Comparison of ENCODE assay signal across 10 cellular contexts in the genomic region with DNA sequence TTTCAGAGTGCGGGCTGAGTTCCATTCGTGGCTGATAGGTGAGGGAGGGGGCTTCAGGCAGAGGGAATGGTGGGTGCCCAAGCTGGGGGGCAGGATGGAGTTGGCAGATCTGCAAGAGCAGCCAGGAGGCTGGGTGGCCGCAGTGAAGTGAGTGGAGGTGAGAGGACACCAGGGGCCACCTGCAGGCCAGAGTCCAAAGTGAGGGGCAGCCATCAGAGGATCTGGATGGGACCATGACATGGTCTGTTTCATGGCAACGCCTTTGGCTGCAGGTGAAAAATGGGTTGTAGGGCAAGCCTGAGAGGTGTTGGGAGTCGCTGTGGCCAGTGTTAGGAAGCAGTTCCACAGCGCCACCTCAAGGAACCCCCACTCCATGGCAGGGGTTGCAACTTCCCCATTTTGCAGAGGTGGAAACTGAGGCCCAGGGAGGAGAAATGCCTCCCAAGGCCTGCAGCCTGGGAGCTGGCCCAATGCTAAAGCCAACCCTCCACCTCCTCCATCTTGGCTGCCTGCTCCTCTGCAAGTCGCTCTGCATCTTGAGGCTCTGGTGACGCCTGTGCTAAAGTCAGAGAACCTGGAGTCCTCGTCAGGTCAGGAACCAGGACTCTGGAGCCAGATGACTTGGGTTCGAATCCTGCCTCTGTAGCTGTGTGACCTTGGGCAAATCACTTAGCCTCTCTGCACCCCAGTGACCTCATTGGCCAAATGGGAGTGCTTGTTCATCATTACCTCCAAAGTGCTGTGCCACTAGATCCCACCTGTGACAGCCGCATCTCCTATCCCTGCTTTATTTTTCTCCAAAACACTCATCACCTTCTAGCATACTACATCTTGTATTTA.
A peak's percentile ranks its signal among the peaks of the same experiment; 100 is the strongest.
DNase-seq lines count a peak whose midpoint lies in the region; ATAC-seq and TF ChIP-seq lines count a peak whose summit lies in the region.
"Had no signal": no experiment of that assay in that cellular context is flagged by ENCODE, and none has a peak within 500 bp of the region (broad histone marks: within the 10 kb centered on the region; RNA-seq: fewer than 3 reads in every experiment).

No MANE protein-coding gene starts in this region.

- no TSS peak for BruUV-seq in A673 (replicated peaks; lab: Mats Ljungman, UMichigan)

- H3K4me3 ChIP-seq in A673 (ENCODE audit: low read depth, low read length, poor library complexity, severe bottlenecking) (no peak overlapping the region), fibroblast of mammary gland (ENCODE audit: control insufficient read depth, low read depth, low read length) (no peak overlapping the region)

- peaks cover 24% of the 10 kb centered on the region for H3K4me1 ChIP-seq in A673 (ENCODE audit: insufficient read depth, low read length, poor library complexity, severe bottlenecking)

- no peak for DNase-seq in A673 (ENCODE audit: low spot score)
- no peak for DNase-seq in RWPE1 (ENCODE audit: low spot score)
- DNase-seq in fibroblast of mammary gland (ENCODE audit: low read depth): no peak
- DNase-seq in central memory CD4-positive, alpha-beta T cell: no peak
- DNase-seq: effector memory CD4-positive, alpha-beta T cell; NCI-H446 had no signal

- POLR2A ChIA-PET in A673 (lab: Charles Lee; ENCODE audit: low non-redundant PET) (no interaction called here), RWPE1 (lab: Yijun Ruan, JAX; ENCODE audit: low non-redundant PET) (interaction anchor here (1.3 kb wide), 1 partner anchor 10 kb away, joined by 3 read pairs; no protein-coding TSS in a partner anchor)

- H3K36me3 ChIP-seq in A673 (ENCODE audit: insufficient read depth, low read length, poor library complexity, severe bottlenecking): no peaks in the 10 kb centered on the region

- intact Hi-C loops in A673 (cut with micrococcal nuclease; ENCODE audit: unreplicated experiment): no loop called here

- CTCF ChIA-PET in A673 (lab: Charles Lee) (no interaction called here), RWPE1 (lab: Yijun Ruan, JAX) (interaction anchor here (2.0 kb wide), 1 partner anchor 10 kb away, joined by 11 read pairs; no protein-coding TSS in a partner anchor)

- ATAC-seq in GM18870 (IDR thresholded peaks at IDR 0.05; ENCODE audit: unreplicated experiment): no peak
- no peak for ATAC-seq in GM21737 (IDR thresholded peaks at IDR 0.05; ENCODE audit: unreplicated experiment)
- ATAC-seq in HG03460 (IDR thresholded peaks at IDR 0.05; ENCODE audit: unreplicated experiment): no peak

- no peaks in the 10 kb centered on the region for H3K27me3 ChIP-seq in A673 (replicated peaks; ENCODE audit: insufficient read depth, low read depth, low read length, poor library complexity)

- H3K27ac ChIP-seq in A673 (ENCODE audit: low read depth, low read length, poor library complexity, severe bottlenecking) (no peak overlapping the region), RWPE1 (peak overlapping the region; percentile 5; the same call in 1 of the 2 replicates)

- H3K9me3 ChIP-seq in A673 (ENCODE audit: low read depth, low read length, poor library complexity, severe bottlenecking): no peaks in the 10 kb centered on the region

- peak; percentile 29 for TF ChIP-seq CTCF in A673 (conservative IDR thresholded peaks at IDR 0.05; ENCODE audit: low read depth, low read length)
- TF ChIP-seq CTCF in GM12873 (IDR thresholded peaks at IDR 0.05; ENCODE audit: insufficient read depth, low read depth, low read length, missing control alignments): peak; percentile 46
- TF ChIP-seq CTCF in RWPE1 (conservative IDR thresholded peaks at IDR 0.05; ENCODE audit: low read depth): no peak; the same call in 1 of the 2 replicates
- peak; percentile 29 for TF ChIP-seq CTCF in fibroblast of mammary gland (conservative IDR thresholded peaks at IDR 0.05; ENCODE audit: control insufficient read depth, insufficient read depth, low read depth, low read length)
